Comparison of ENCODE assay signal across 8 cellular contexts in genomic region chr20:46894971-46895905, GRCh38. TPM values are rescaled to one million over a fixed set of nuclear protein-coding genes. Genes with fewer than 3 reads are reported as not detected.
DNase-seq lines count a peak whose midpoint lies in the region; ATAC-seq and TF ChIP-seq lines count a peak whose summit lies in the region.

No MANE protein-coding gene starts in this region.

- H3K4me3 ChIP-seq in OCI-LY7 (ENCODE audit: low read depth, low read length, poor library complexity, severe bottlenecking) (no peak overlapping the region), psoas muscle (peak overlapping the region; percentile 58), adrenal gland (peak overlapping the region in 1 of 4 donors; percentile 57)

- no TSS peak for BruUV-seq in OCI-LY7 (replicated peaks; lab: Mats Ljungman, UMichigan)

- POLR2A ChIA-PET in OCI-LY7 (lab: Charles Lee): interaction anchor here (1.2 kb wide), 1 partner anchor 121 kb away, joined by 3 read pairs; no protein-coding TSS in a partner anchor

- H3K27me3 Mint-ChIP-seq in glutamatergic neuron (ENCODE audit: unreplicated experiment): peaks cover 2% of the 10 kb centered on the region

- ATAC-seq in psoas muscle: peak in 3 of 4 donors; percentile 34 to 66 (median 40)
- ATAC-seq in HG02981 (IDR thresholded peaks at IDR 0.05; ENCODE audit: unreplicated experiment): no peak
- no peak for ATAC-seq in HG03442 (IDR thresholded peaks at IDR 0.05; ENCODE audit: unreplicated experiment)

- H3K79me2 ChIP-seq in OCI-LY7 (ENCODE audit: insufficient read depth, low read depth, low read length): no peaks in the 10 kb centered on the region

- H3K36me3 ChIP-seq in OCI-LY7 (ENCODE audit: insufficient read depth, low read length) (no peaks in the 10 kb centered on the region), psoas muscle (ENCODE audit: insufficient read depth in 1 of 2, low read depth in 1 of 2) (no peaks in the 10 kb centered on the region), adrenal gland (replicated peaks in 1 of 2) (no peaks in the 10 kb centered on the region)

- peaks cover 11% of the 10 kb centered on the region for H3K9me3 Mint-ChIP-seq in glutamatergic neuron (ENCODE audit: unreplicated experiment)

- H3K9me3 ChIP-seq in OCI-LY7 (ENCODE audit: low read length) (peaks cover 4% of the 10 kb centered on the region; the same call in 1 of the 2 replicates), psoas muscle (peaks cover 7% of the 10 kb centered on the region), adrenal gland (replicated peaks in 1 of 3) (no peaks in the 10 kb centered on the region)

- TF ChIP-seq CTCF in OCI-LY7 (conservative IDR thresholded peaks at IDR 0.05; ENCODE audit: low read length) (no peak), glutamatergic neuron (IDR thresholded peaks at IDR 0.05; ENCODE audit: partially characterized antibody, unreplicated experiment) (no peak), psoas muscle (IDR thresholded peaks at IDR 0.05) (no peak), adrenal gland (IDR thresholded peaks at IDR 0.05) (no peak)

- no peak overlapping the region for H3K27ac ChIP-seq in OCI-LY7 (ENCODE audit: low read depth, low read length, poor library complexity, severe bottlenecking)
- H3K27ac ChIP-seq in psoas muscle: no peak overlapping the region
- H3K27ac ChIP-seq in adrenal gland: peak overlapping the region in 1 of 5 donors; percentile 45

- H2AFZ ChIP-seq in OCI-LY7 (ENCODE audit: low read length): peak overlapping the region; percentile 80

- peak overlapping the region; percentile 89 for H3K27ac Mint-ChIP-seq in glutamatergic neuron (ENCODE audit: unreplicated experiment)

- H3K4me3 Mint-ChIP-seq in glutamatergic neuron (ENCODE audit: unreplicated experiment): peak overlapping the region; percentile 98

- CTCF ChIA-PET in OCI-LY7 (lab: Charles Lee; ENCODE audit: unreplicated experiment): no interaction called here

- H3K4me2 ChIP-seq in OCI-LY7 (ENCODE audit: low read length): no peak overlapping the region

- H3K27me3 ChIP-seq in psoas muscle (ENCODE audit: insufficient read depth in 3 of 3, low read length in 2 of 3): peaks cover 8 to 39% (median 14%) of the 10 kb centered on the region in 3 donors
- H3K27me3 ChIP-seq in adrenal gland: peaks cover 17% of the 10 kb centered on the region

- peaks cover 42% of the 10 kb centered on the region for H3K4me1 Mint-ChIP-seq in glutamatergic neuron (ENCODE audit: low read depth, unreplicated experiment)

- WGBS in psoas muscle, 3 donors: 1 to 3% (median 2%) methylated on average over 46 to 65 of the region's 65 CpGs
- WGBS in adrenal gland, 4 donors: 0 to 2% (median 2%) methylated on average over 23 to 65 of the region's 65 CpGs

- H3K36me3 Mint-ChIP-seq in glutamatergic neuron (ENCODE audit: unreplicated experiment): peaks cover 5% of the 10 kb centered on the region

- peaks cover 45% of the 10 kb centered on the region for H3K4me1 ChIP-seq in OCI-LY7 (ENCODE audit: insufficient read depth, low read length, poor library complexity, severe bottlenecking)
- H3K4me1 ChIP-seq in psoas muscle: no peaks in the 10 kb centered on the region
- H3K4me1 ChIP-seq in adrenal gland (replicated peaks in 1 of 2): peaks cover 0 to 9% of the 10 kb centered on the region in 2 donors

- no peaks in the 10 kb centered on the region for H3K9me2 ChIP-seq in OCI-LY7 (ENCODE audit: insufficient read depth, low read length)

- intact Hi-C loops in OCI-LY7 (cut with micrococcal nuclease; ENCODE audit: unreplicated experiment) (no loop called here), psoas muscle (cut with DNase I) (no loop called here), adrenal gland (cut with DNase I) (no loop called here)

- no peak for TF ChIP-seq POLR2A in adrenal gland (IDR thresholded peaks at IDR 0.05)

- peak; percentile 26 for DNase-seq in GM03348 (ENCODE audit: low spot score)
- no peak for DNase-seq in OCI-LY7 (ENCODE audit: low spot score)
- peak; percentile 49 for DNase-seq in glutamatergic neuron
- DNase-seq in psoas muscle: peak in 1 of 2 donors; percentile 17
- DNase-seq in EL: no peak
- DNase-seq in adrenal gland: no peak

- H4K20me1 ChIP-seq in OCI-LY7 (ENCODE audit: insufficient read depth, low read length): no peaks in the 10 kb centered on the region

RNA-seq across cellular contexts. Expression of gene EYA2, which starts 0.6 kb away (rescaled TPM):
- not detected in 2 replicates for total RNA-seq in OCI-LY7 (2014; rRNA removed; shearing (Covaris generic))
- total RNA-seq in OCI-LY7 (2022): not detected in 2 replicates
- total RNA-seq in glutamatergic neuron (ENCODE audit: unreplicated experiment): 94.1 TPM
- 1 to 10 TPM; 1.6 to 4.0 (median 2.8) TPM for total RNA-seq in psoas muscle
- polyA plus RNA-seq in psoas muscle: 1 to 10 TPM in 2 of 3 donors, under 1 TPM in 1; 0.72 to 3.0 (median 1.1) TPM
- total RNA-seq in adrenal gland: 1 to 10 TPM in 5 of 8 donors, under 1 TPM in 3; 0.54 to 2.1 (median 1.4) TPM
- polyA plus RNA-seq in adrenal gland: 1 to 10 TPM; 1.0 to 2.2 (median 2.0) TPM

Comparison
In these comparisons a context has a peak if more than half of its experiments do, and no peak if none do; other contexts are left out.
1. DNase-seq: peak in GM03348 (single experiment) and glutamatergic neuron (single experiment); none in OCI-LY7 (single experiment), EL (single experiment) and adrenal gland (0 of 7).
2. ATAC-seq: peak in psoas muscle (3 of 4); none in HG02981 (single experiment) and HG03442 (single experiment).
3. RNA of gene EYA2, which starts 0.6 kb away (total RNA-seq): 94.1 TPM in glutamatergic neuron (single experiment); 1.6 to 4.0 TPM in psoas muscle, 0.54 to 2.1 TPM in adrenal gland and not detected in OCI-LY7; every median in the first group is over 10 times any median in the second.